ENCODE assay signal across 24 cellular contexts in genomic region chr10:13019280-13019679, GRCh38. TPM values are rescaled to one million over a fixed set of nuclear protein-coding genes. Genes with fewer than 3 reads are reported as not detected.
DNase-seq lines count a peak whose midpoint lies in the region; ATAC-seq, FAIRE-seq and TF ChIP-seq lines count a peak whose summit lies in the region.
"Had no signal": no experiment of that assay in that cellular context is flagged by ENCODE, and none has a peak within 500 bp of the region (broad histone marks: within the 10 kb centered on the region; RNA-seq: fewer than 3 reads in every experiment).

No MANE protein-coding gene starts in this region.

- no TSS peak for BruUV-seq in HepG2 (replicated peaks; lab: Mats Ljungman, UMichigan)

- no peak overlapping the region for H3K9ac ChIP-seq in HepG2 (ENCODE audit: insufficient read depth, low read depth, low read length)
- no peak overlapping the region for H3K9ac ChIP-seq in kidney (ENCODE audit: low read length in 2 of 2)

- DNase-seq in activated CD4-positive, alpha-beta T cell treated with anti-CD3 and anti-CD28 coated beads for 48 hours, result peak; percentile 30
- DNase-seq in activated CD4-positive, alpha-beta T cell treated with anti-CD3 and anti-CD28 coated beads for 1 hour, result no peak
- DNase-seq in HepG2 (ENCODE audit: low spot score), result no peak
- DNase-seq in right lobe of liver, result no peak
- no peak for DNase-seq in chondrocyte (ENCODE audit: low spot score)
- no peak for DNase-seq in kidney
- DNase-seq in kidney glomerular epithelial cell (lab: John Stamatoyannopoulos, UW), result no peak
- DNase-seq: 8988T, Calu3, DMS79 treated with DMSO at 0.1 percent for 48 hours, GF-D8, Karpas-422, NCI-H1092, NCI-H1417 treated with DMSO at 0.1 percent for 48 hours, NCI-H1694 treated with DMSO at 0.1 percent for 48 hours, NCI-H2081, NCI-H2227 treated with DMSO at 0.1 percent for 48 hours, NCI-H69, SHP77 had no signal

- POLR2A ChIA-PET in HepG2 (lab: Yijun Ruan, JAX), result no interaction called here

- H3K79me2 ChIP-seq in HepG2 (ENCODE audit: insufficient read depth, low read length), result no peaks in the 10 kb centered on the region

- in situ Hi-C loops in HepG2 (cut with HindIII; ENCODE audit: extremely low pct_ligation_motif_present, low pct_unique_long_range_greater_than_20kb), result no loop called here

- H3K36me3 ChIP-seq in HepG2 (replicated peaks in 1 of 2; ENCODE audit: control insufficient read depth in 1 of 2, insufficient read depth in 2 of 2, low read length in 2 of 2) (no peaks in the 10 kb centered on the region), right lobe of liver (no peaks in the 10 kb centered on the region), kidney (ENCODE audit: control insufficient read depth in 1 of 2, insufficient read depth in 2 of 2, low read length in 2 of 2) (no peaks in the 10 kb centered on the region)

- H3K27me3 Mint-ChIP-seq in chondrocyte (ENCODE audit: low read depth), result no peaks in the 10 kb centered on the region

- H3K4me1 Mint-ChIP-seq in chondrocyte (ENCODE audit: low read depth), result peaks cover 39% of the 10 kb centered on the region

- FAIRE-seq in HepG2 (lab: Jason Lieb, UNC) (no peak), kidney (lab: Jason Lieb, UNC) (no peak)
- FAIRE-seq: GM19239, H54 had no signal

- peaks cover 16% of the 10 kb centered on the region for H3K9me3 Mint-ChIP-seq in chondrocyte (ENCODE audit: low read depth)

- TF ChIP-seq EP300 in HepG2 (IDR thresholded peaks at IDR 0.05; ENCODE audit: low read depth in 2 of 2, low read length in 2 of 2) (no peak), HepG2 (CRISPR knock-in tag; IDR thresholded peaks at IDR 0.05; ENCODE audit: borderline replicate concordance) (no peak)

- TF ChIP-seq RAD21 in HepG2 (CRISPR knock-in tag; IDR thresholded peaks at IDR 0.05), result no peak

- H3K27ac Mint-ChIP-seq in chondrocyte (ENCODE audit: unreplicated experiment), result peak overlapping the region; percentile 90

- no peak overlapping the region for H3K27ac ChIP-seq in HepG2 (ENCODE audit: extremely low read length, insufficient read depth, low read length)
- H3K27ac ChIP-seq in right lobe of liver, result no peak overlapping the region
- H3K27ac ChIP-seq in kidney (ENCODE audit: low read depth in 2 of 2, low read length in 2 of 2), result no peak overlapping the region
- H3K27ac ChIP-seq: HL-60, RWPE1 had no signal

- H3K4me1 ChIP-seq in HepG2 (ENCODE audit: insufficient read depth, low read length) (no peaks in the 10 kb centered on the region), right lobe of liver (no peaks in the 10 kb centered on the region), kidney (ENCODE audit: control insufficient read depth in 1 of 2, insufficient read depth in 1 of 2, low read depth in 1 of 2, low read length in 2 of 2) (no peaks in the 10 kb centered on the region)

- CTCF ChIA-PET in HepG2 (lab: Yijun Ruan, JAX; ENCODE audit: low intra/inter-chr PET ratio, low total read pairs), result no interaction called here

- H3K27me3 ChIP-seq in HepG2 (ENCODE audit: control insufficient read depth in 1 of 2, insufficient read depth in 2 of 2, low read length in 2 of 2), result peaks cover 1 to 5% of the 10 kb centered on the region in 2 experiments; a peak in 1 of 5 replicates
- H3K27me3 ChIP-seq in right lobe of liver, result no peaks in the 10 kb centered on the region

- no peak for TF ChIP-seq POLR2A in HepG2 (IDR thresholded peaks at IDR 0.05; ENCODE audit: insufficient read depth in 1 of 2, low read depth in 2 of 2, low read length in 2 of 2)
- no peak for TF ChIP-seq POLR2A in right lobe of liver (IDR thresholded peaks at IDR 0.05)

- WGBS in HepG2 (ENCODE audit: low lambda C conversion rate), result 6% methylated on average over 8 of the region's 8 CpGs
- 58% methylated on average over 8 of the region's 8 CpGs for WGBS in right lobe of liver (ENCODE audit: insufficient coverage, low coverage, low lambda C conversion rate, missing lambda C conversion rate)

- no peak overlapping the region for H3K4me2 ChIP-seq in HepG2 (ENCODE audit: low read depth, low read length)

- no peak overlapping the region for H3K4me3 ChIP-seq in HepG2 (replicated peaks in 1 of 3; ENCODE audit: insufficient read depth in 1 of 3, low read depth in 2 of 3, low read length in 3 of 3)
- no peak overlapping the region for H3K4me3 ChIP-seq in right lobe of liver
- H3K4me3 ChIP-seq in kidney (ENCODE audit: low read length in 2 of 2), result no peak overlapping the region

- no peak overlapping the region for H3K4me3 Mint-ChIP-seq in chondrocyte (ENCODE audit: unreplicated experiment)

- ATAC-seq in HepG2 (no peak), right lobe of liver (no peak)
- ATAC-seq: Panc1 had no signal

- peaks cover 9% of the 10 kb centered on the region; the same call in 1 of the 2 replicates for H3K9me3 ChIP-seq in HepG2 (ENCODE audit: low read length)
- H3K9me3 ChIP-seq in right lobe of liver, result no peaks in the 10 kb centered on the region
- H3K9me3 ChIP-seq in kidney (ENCODE audit: control insufficient read depth in 1 of 2, low read length in 2 of 2), result peaks cover 5 to 7% of the 10 kb centered on the region in 2 donors

- peaks cover 2% of the 10 kb centered on the region for H3K36me3 Mint-ChIP-seq in chondrocyte (ENCODE audit: low read depth)

- H2AFZ ChIP-seq in HepG2 (ENCODE audit: low read length), result no peak overlapping the region

- no peaks in the 10 kb centered on the region for H4K20me1 ChIP-seq in HepG2 (ENCODE audit: insufficient read depth, low read length)

- intact Hi-C loops in HepG2 (cut with micrococcal nuclease; ENCODE audit: unreplicated experiment) (no loop called here), right lobe of liver (cut with DNase I) (no loop called here), kidney (cut with DNase I) (no loop called here)

- TF ChIP-seq CTCF in HepG2 (CRISPR knock-in tag; IDR thresholded peaks at IDR 0.05) (no peak), right lobe of liver (IDR thresholded peaks at IDR 0.05) (no peak), chondrocyte (IDR thresholded peaks at IDR 0.05) (no peak), kidney (IDR thresholded peaks at IDR 0.05; ENCODE audit: borderline replicate concordance, extremely low read depth, insufficient read depth) (no peak)

TF ChIP-seq in HepG2, 621 proteins besides CTCF, POLR2A, EP300 and RAD21 (continues in another document):
- no peak for TF ChIP-seq SRY (CRISPR knock-in tag; IDR thresholded peaks at IDR 0.05)
- TF ChIP-seq HNF4A (CRISPR knock-in tag; IDR thresholded peaks at IDR 0.05), result no peak
- TF ChIP-seq CREBL2 (CRISPR knock-in tag; IDR thresholded peaks at IDR 0.05; ENCODE audit: borderline replicate concordance), result no peak
- TF ChIP-seq ZNF24 (IDR thresholded peaks at IDR 0.05), result no peak
- no peak for TF ChIP-seq EED (CRISPR knock-in tag; IDR thresholded peaks at IDR 0.05)
- TF ChIP-seq USF2 (IDR thresholded peaks at IDR 0.05; ENCODE audit: low read depth, low read length), result peak; percentile 81
- no peak for TF ChIP-seq USF2 (CRISPR knock-in tag; IDR thresholded peaks at IDR 0.05; ENCODE audit: borderline replicate concordance)
- no peak for TF ChIP-seq ZNF468 (CRISPR knock-in tag; IDR thresholded peaks at IDR 0.05)
- no peak for TF ChIP-seq ZNF737 (CRISPR knock-in tag; IDR thresholded peaks at IDR 0.05; ENCODE audit: borderline replicate concordance)

RNA-seq across cellular contexts. Expression of gene CCDC3, which starts 17.8 kb away (rescaled TPM):
- total RNA-seq in HepG2 (2016; rRNA removed; fragmentation: Illumina TruSeq; extraction: Trizol) (not detected in 2 replicates), right lobe of liver (10 to 100 TPM in 1 of 6 experiments, 1 to 10 TPM in 5; 3.6 to 10.2 (median 5.8) TPM), chondrocyte (32.4 to 145 TPM (median 141 TPM) in 3 replicates), kidney (33.5 TPM)
- total RNA-seq in HepG2 (2016; cell fraction: cytosol; rRNA removed; fragmentation: Illumina TruSeq; extraction: Trizol; ENCODE audit: low read depth), result not detected in 2 replicates
- not detected in 2 replicates for total RNA-seq in HepG2 (2016; cell fraction: insoluble cytoplasmic fraction; rRNA removed; fragmentation: Illumina TruSeq; extraction: Trizol)
- not detected in 2 replicates for total RNA-seq in HepG2 (2016; cell fraction: membrane; rRNA removed; fragmentation: Illumina TruSeq; extraction: Trizol)
- not detected in 2 replicates for total RNA-seq in HepG2 (2016; cell fraction: nucleus; rRNA removed; fragmentation: Illumina TruSeq; extraction: Trizol)
- polyA plus RNA-seq in HepG2 (2011; rRNA removed) (0.03 TPM in 1 of 2 replicates, not detected in the other), kidney (ENCODE audit: insufficient read depth, low read depth, low replicate concordance) (9.7 TPM)
- 0.03 TPM in 1 of 2 replicates, not detected in the other for polyA plus RNA-seq in HepG2 (2011; cell fraction: cytosol; rRNA removed)
- polyA plus RNA-seq in HepG2 (2011; cell fraction: nucleus; rRNA removed), result not detected in 2 replicates
- 0.04 TPM in 1 of 2 replicates, not detected in the other for polyA plus RNA-seq in HepG2 (2012)
- polyA plus RNA-seq in HepG2 (2016; cell fraction: cytosol; fragmentation: Illumina TruSeq; extraction: Trizol; ENCODE audit: low read depth), result not detected in 2 replicates
- not detected in 2 replicates for polyA plus RNA-seq in HepG2 (2016; cell fraction: insoluble cytoplasmic fraction; fragmentation: Illumina TruSeq; extraction: Trizol; ENCODE audit: low read depth)
- polyA plus RNA-seq in HepG2 (2016; cell fraction: membrane; fragmentation: Illumina TruSeq; extraction: Trizol; ENCODE audit: low read depth), result not detected in 2 replicates
- polyA plus RNA-seq in HepG2 (2016; cell fraction: nucleus; fragmentation: Illumina TruSeq; extraction: Trizol; ENCODE audit: insufficient read depth, low read depth), result not detected in 2 replicates
- 0.09 TPM in 1 of 2 replicates, not detected in the other for polyA minus RNA-seq in HepG2 (2011; rRNA and poly(A)+ RNA removed; ENCODE audit: low replicate concordance)
- polyA minus RNA-seq in HepG2 (2011; cell fraction: cytosol; rRNA and poly(A)+ RNA removed), result not detected in 2 replicates
- polyA minus RNA-seq in HepG2 (2011; cell fraction: nucleus; rRNA and poly(A)+ RNA removed), result not detected in 2 replicates
- total RNA-seq: Calu3 had no signal
